31 cellular contexts compared by ENCODE assay signal in the genomic region with DNA sequence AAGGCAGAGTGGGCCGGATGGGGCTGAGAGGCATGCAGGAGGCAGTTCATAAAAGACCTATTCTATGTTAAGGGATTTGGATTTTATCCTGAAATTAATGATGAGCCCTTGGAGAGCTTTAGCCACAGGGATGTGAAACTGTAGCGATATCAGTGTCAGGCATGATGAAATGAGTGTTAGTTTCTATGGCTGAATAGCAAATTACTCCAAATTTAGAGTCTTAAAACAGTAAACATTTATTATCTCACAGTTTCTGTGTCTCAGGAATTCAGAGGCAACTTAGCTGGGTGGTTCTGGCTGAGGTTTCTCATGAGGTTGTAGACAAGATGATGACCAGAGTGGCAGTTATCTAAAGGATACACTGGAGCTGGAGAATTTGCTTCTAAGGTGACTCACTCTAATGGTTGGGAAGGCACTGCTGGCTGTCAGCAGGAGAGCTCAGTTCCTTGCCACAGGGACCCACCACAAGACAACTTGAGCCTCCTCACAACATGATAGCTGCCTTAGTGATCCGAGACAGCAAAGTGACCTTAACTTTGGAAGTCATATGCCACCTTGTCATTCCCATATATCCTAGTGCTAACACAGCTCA. TPM values are rescaled to one million over a fixed set of nuclear protein-coding genes. Genes with fewer than 3 reads are reported as not detected.
DNase-seq lines count a peak whose midpoint lies in the region; ATAC-seq and TF ChIP-seq lines count a peak whose summit lies in the region.
"Had no signal": no experiment of that assay in that cellular context is flagged by ENCODE, and none has a peak within 500 bp of the region (broad histone marks: within the 10 kb centered on the region; RNA-seq: fewer than 3 reads in every experiment).

No MANE protein-coding gene starts in this region.

- no peaks in the 10 kb centered on the region for H3K9me3 ChIP-seq in breast epithelium
- H3K9me3 ChIP-seq in heart left ventricle = peaks cover 0 to 22% (median 6%) of the 10 kb centered on the region in 12 donors
- H3K9me3 ChIP-seq: pancreas had no signal

- POLR2A ChIA-PET in MCF 10A (lab: Yijun Ruan, JAX) = interaction anchor here (0.6 to 1.1 kb wide), 8 partner anchors 10 to 222 kb away, joined by 3 to 9 read pairs (median 3); partner anchors contain the start of genes SFTPD and TMEM254

- H3K4me3 Mint-ChIP-seq in MCF 10A (ENCODE audit: unreplicated experiment) = no peak overlapping the region
- peak overlapping the region; percentile 22 to 44 for H3K4me3 Mint-ChIP-seq in stimulated activated naive CD8-positive, alpha-beta T cell treated with anti-CD3 and anti-CD28 coated beads, Interleukin-15, amount 100 ng/mL, for 72 hours
- H3K4me3 Mint-ChIP-seq: activated naive CD4-positive, alpha-beta T cell treated with anti-CD3 and anti-CD28 coated beads for 36 hours; endodermal cell; naive B cell; stimulated activated effector memory CD8-positive, alpha-beta T cell treated with anti-CD3 and anti-CD28 coated beads, Interleukin-12 subunit alpha, Interleukin-12 subunit beta, amount 100 ng/mL, for 72 hours; WTC11 had no signal

- DNase-seq in MCF 10A (ENCODE audit: unreplicated experiment) (peak; percentile 21), breast epithelium (ENCODE audit: low spot score in 2 of 2) (no peak), OCI-M1 (lab: John Stamatoyannopoulos, UW) (peak; percentile 26), foreskin keratinocyte (peak in 1 of 2 donors; percentile 17), glomerular visceral epithelial cell (ENCODE audit: extremely low spot score) (no peak), NAMALWA (ENCODE audit: low spot score) (no peak), heart left ventricle (no peak)
- no peak for DNase-seq in stimulated activated naive CD8-positive, alpha-beta T cell treated with anti-CD3 and anti-CD28 coated beads, Interleukin-15, amount 100 ng/mL, for 72 hours
- DNase-seq: anterior cingulate cortex, C1 segment of cervical spinal cord, cortex of kidney, DND-41, H7, left cardiac atrium, naive B cell, NCI-H1092, NCI-H2029, NCI-H345, NCI-H748 treated with DMSO at 0.1 percent for 48 hours, pancreas, Right ventricle myocardium superior, spleen, T-helper 9 cell had no signal

- BruUV-seq in MCF 10A (replicated peaks; lab: Mats Ljungman, UMichigan) = no TSS peak

- no peaks in the 10 kb centered on the region for H3K4me1 ChIP-seq in breast epithelium
- H3K4me1 ChIP-seq in foreskin keratinocyte = peaks cover 16% of the 10 kb centered on the region
- peaks cover 0 to 26% (median 10%) of the 10 kb centered on the region in 12 donors for H3K4me1 ChIP-seq in heart left ventricle

- ATAC-seq in foreskin keratinocyte = peak; percentile 4
- ATAC-seq in stimulated activated naive CD8-positive, alpha-beta T cell treated with anti-CD3 and anti-CD28 coated beads, Interleukin-15, amount 100 ng/mL, for 72 hours = no peak
- ATAC-seq in heart left ventricle = no peak
- ATAC-seq: pancreas, WTC11 had no signal

- no peaks in the 10 kb centered on the region for H3K36me3 Mint-ChIP-seq in MCF 10A (ENCODE audit: insufficient read depth, unreplicated experiment)
- H3K36me3 Mint-ChIP-seq: stimulated activated effector memory CD8-positive, alpha-beta T cell treated with anti-CD3 and anti-CD28 coated beads, Interleukin-12 subunit alpha, Interleukin-12 subunit beta, amount 100 ng/mL, for 72 hours had no signal

- peaks cover 29% of the 10 kb centered on the region for H3K4me1 Mint-ChIP-seq in MCF 10A (ENCODE audit: insufficient read depth, unreplicated experiment)
- peaks cover 52% of the 10 kb centered on the region for H3K4me1 Mint-ChIP-seq in stimulated activated naive CD8-positive, alpha-beta T cell treated with anti-CD3 and anti-CD28 coated beads, Interleukin-15, amount 100 ng/mL, for 72 hours
- H3K4me1 Mint-ChIP-seq: endodermal cell had no signal

- H3K4me3 ChIP-seq in breast epithelium (no peak overlapping the region), heart left ventricle (no peak overlapping the region)
- H3K4me3 ChIP-seq: pancreas, spleen had no signal

- no peak for TF ChIP-seq CTCF in MCF 10A (IDR thresholded peaks at IDR 0.05; ENCODE audit: unreplicated experiment)
- no peak for TF ChIP-seq CTCF in breast epithelium (IDR thresholded peaks at IDR 0.05)
- TF ChIP-seq CTCF in foreskin keratinocyte (conservative IDR thresholded peaks at IDR 0.05) = no peak
- TF ChIP-seq CTCF in heart left ventricle (IDR thresholded peaks at IDR 0.05) = no peak

- H3K36me3 ChIP-seq in breast epithelium (no peaks in the 10 kb centered on the region), heart left ventricle (no peaks in the 10 kb centered on the region)
- H3K36me3 ChIP-seq: pancreas, spleen had no signal

- peak overlapping the region; percentile 47 for H3K27ac Mint-ChIP-seq in MCF 10A (ENCODE audit: low read depth, unreplicated experiment)
- H3K27ac Mint-ChIP-seq in stimulated activated naive CD8-positive, alpha-beta T cell treated with anti-CD3 and anti-CD28 coated beads, Interleukin-15, amount 100 ng/mL, for 72 hours = no peak overlapping the region
- H3K27ac Mint-ChIP-seq: activated naive CD4-positive, alpha-beta T cell treated with anti-CD3 and anti-CD28 coated beads for 36 hours; endodermal cell; naive B cell; stimulated activated effector memory CD8-positive, alpha-beta T cell treated with anti-CD3 and anti-CD28 coated beads, Interleukin-12 subunit alpha, Interleukin-12 subunit beta, amount 100 ng/mL, for 72 hours; WTC11 had no signal

- CTCF ChIA-PET in MCF 10A (lab: Yijun Ruan, JAX) = interaction anchor here (0.8 kb wide), 1 partner anchor 71 kb away, joined by 3 read pairs; no protein-coding TSS in a partner anchor

- WGBS in heart left ventricle, 4 donors = 69 to 81% (median 72%) methylated on average over 3 of the region's 3 CpGs

- TF ChIP-seq POLR2A in breast epithelium (IDR thresholded peaks at IDR 0.05) = no peak
- no peak for TF ChIP-seq POLR2A in heart left ventricle (IDR thresholded peaks at IDR 0.05)

- intact Hi-C loops in MCF 10A (cut with micrococcal nuclease) (no loop called here), breast epithelium (cut with DNase I; ENCODE audit: low total_unique reads) (no loop called here), heart left ventricle (cut with DNase I) (loop anchor here in 1 of 10 donors (10.0 kb wide), 1 partner anchor 59 kb away; no protein-coding TSS in a partner anchor)

- no peaks in the 10 kb centered on the region for H3K27me3 Mint-ChIP-seq in MCF 10A (ENCODE audit: insufficient read depth, unreplicated experiment)
- H3K27me3 Mint-ChIP-seq in stimulated activated naive CD8-positive, alpha-beta T cell treated with anti-CD3 and anti-CD28 coated beads, Interleukin-15, amount 100 ng/mL, for 72 hours = peaks cover 52% of the 10 kb centered on the region

- H3K9me3 Mint-ChIP-seq in MCF 10A (ENCODE audit: unreplicated experiment) = peaks cover 16% of the 10 kb centered on the region
- H3K9me3 Mint-ChIP-seq in stimulated activated naive CD8-positive, alpha-beta T cell treated with anti-CD3 and anti-CD28 coated beads, Interleukin-15, amount 100 ng/mL, for 72 hours = peaks cover 0 to 26% of the 10 kb centered on the region in 2 donors

- H3K27me3 ChIP-seq in breast epithelium = peaks cover 0 to 7% of the 10 kb centered on the region in 2 donors
- H3K27me3 ChIP-seq in foreskin keratinocyte = peaks cover 50% of the 10 kb centered on the region
- H3K27me3 ChIP-seq in heart left ventricle = peaks cover 0 to 42% (median 0%) of the 10 kb centered on the region in 9 donors
- H3K27me3 ChIP-seq: pancreas had no signal

- no peak overlapping the region for H3K27ac ChIP-seq in breast epithelium
- H3K27ac ChIP-seq in foreskin keratinocyte = no peak overlapping the region
- no peak overlapping the region for H3K27ac ChIP-seq in heart left ventricle
- H3K27ac ChIP-seq: KMS-11, pancreas, spleen had no signal

RNA-seq across cellular contexts. Expression of gene SFTPD, which starts 36.7 kb away (rescaled TPM):
- 0.23 TPM in 1 of 2 replicates, not detected in the other for total RNA-seq in MCF 10A (2022)
- 1 to 10 TPM in 2 of 3 donors, not detected in 1; 2.2 to 2.5 TPM for total RNA-seq in breast epithelium
- total RNA-seq in foreskin keratinocyte = 0.07 TPM in 1 of 2 replicates, not detected in the other
- polyA plus RNA-seq in foreskin keratinocyte = 0.06 TPM in 2 replicates
- 1 to 10 TPM in 5 of 9 donors, under 1 TPM in 3, not detected in 1; 0.21 to 1.9 (median 1.1) TPM for total RNA-seq in heart left ventricle
- polyA plus RNA-seq in heart left ventricle = under 1 TPM; 0.12 to 0.27 TPM
- total RNA-seq: activated naive CD4-positive, alpha-beta T cell treated with anti-CD3 and anti-CD28 coated beads for 36 hours; Calu3; glomerular endothelial cell; OCI-LY7; spleen had no signal

Comparison
In these comparisons a context has a peak if more than half of its experiments do, and no peak if none do; other contexts are left out.
1. DNase-seq: peak in MCF 10A (single experiment) and OCI-M1 (single experiment); none in breast epithelium (0 of 2), stimulated activated naive CD8-positive, alpha-beta T cell treated with anti-CD3 and anti-CD28 coated beads, Interleukin-15, amount 100 ng/mL, for 72 hours (0 of 2), glomerular visceral epithelial cell (single experiment), NAMALWA (single experiment) and heart left ventricle (0 of 5).